22 cellular contexts compared by ENCODE assay signal in the genomic region with DNA sequence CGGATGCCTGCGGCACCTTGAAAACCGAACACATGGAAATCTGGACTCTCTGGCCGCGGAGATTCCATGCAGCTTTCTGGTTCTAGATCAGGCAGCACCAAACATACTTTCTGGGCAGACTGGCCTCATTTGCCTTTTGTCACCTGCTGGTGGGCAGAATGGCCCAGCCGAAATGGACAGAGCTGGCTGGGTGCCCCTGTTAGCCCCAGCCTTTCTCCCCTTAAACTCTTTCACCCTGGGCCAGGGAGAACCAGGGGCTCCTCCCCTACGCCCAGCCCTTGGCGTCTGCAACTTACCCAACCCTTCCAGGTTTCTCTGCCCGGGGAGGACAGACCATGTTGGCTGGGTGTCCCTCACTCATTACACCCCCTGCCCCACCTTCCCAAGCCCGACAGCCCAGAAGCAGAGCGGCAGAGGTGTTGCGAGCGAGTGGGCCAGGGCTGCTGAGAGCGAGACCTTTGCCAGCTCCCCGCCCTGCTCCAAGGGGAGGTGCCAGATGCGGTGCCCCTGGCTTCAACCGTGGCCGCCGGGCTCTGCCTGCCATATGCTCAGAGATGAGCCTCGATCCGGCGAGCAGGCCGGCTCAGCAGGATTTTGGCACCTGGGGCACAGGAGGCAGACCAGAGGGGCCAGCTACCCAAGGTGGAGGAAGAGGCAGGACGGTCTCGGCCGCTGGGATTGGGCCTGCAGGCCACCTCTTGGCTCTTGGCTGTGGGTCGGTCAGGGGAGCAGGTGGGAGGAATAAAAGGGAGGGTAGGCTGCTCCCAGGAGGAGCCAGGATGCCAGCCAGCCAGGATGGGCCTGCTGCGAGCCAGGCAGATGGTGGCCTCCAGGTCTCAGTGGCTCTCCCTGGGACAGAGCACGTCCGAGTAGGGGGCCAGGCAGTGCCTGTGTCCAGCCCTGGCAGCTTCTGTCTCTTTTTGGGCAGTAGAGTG.
A peak's percentile ranks its signal among the peaks of the same experiment; 100 is the strongest.
DNase-seq lines count a peak whose midpoint lies in the region; ATAC-seq and TF ChIP-seq lines count a peak whose summit lies in the region.
"Had no signal": no experiment of that assay in that cellular context is flagged by ENCODE, and none has a peak within 500 bp of the region (broad histone marks: within the 10 kb centered on the region; RNA-seq: fewer than 3 reads in every experiment).

No MANE protein-coding gene starts in this region.

- no peak for TF ChIP-seq POLR2A in gastroesophageal sphincter (IDR thresholded peaks at IDR 0.05)

- intact Hi-C loops in posterior vena cava (cut with DNase I), result no loop called here

- TF ChIP-seq CTCF in gastroesophageal sphincter (IDR thresholded peaks at IDR 0.05), result no peak

- DNase-seq in NCI-H1694 treated with DMSO at 0.1 percent for 48 hours (lab: John Stamatoyannopoulos, UW), result peak; percentile 12
- DNase-seq in NCI-H1694 (lab: John Stamatoyannopoulos, UW), result no peak
- no peak for DNase-seq in SJCRH30
- DNase-seq in posterior vena cava (ENCODE audit: low spot score), result peak; percentile 75
- no peak for DNase-seq in MV-4-11 (lab: John Stamatoyannopoulos, UW)
- DNase-seq in dedifferentiated amniotic fluid mesenchymal stem cell (ENCODE audit: extremely low spot score), result no peak
- no peak for DNase-seq in Kasumi-1 (lab: John Stamatoyannopoulos, UW)
- DNase-seq: 8988T; AML-193; CD8-positive, alpha-beta T cell; GDM1; GOT3; Karpas-422; MG63; NCI-H1048; NCI-H1436; NCI-H2029; NCI-H226; NCI-H82 had no signal

- H3K9me3 ChIP-seq in SJCRH30 (replicated peaks), result peaks cover 17% of the 10 kb centered on the region
- peaks cover 0 to 14% (median 0%) of the 10 kb centered on the region in 3 donors for H3K9me3 ChIP-seq in gastroesophageal sphincter

- TF ChIP-seq EP300 in gastroesophageal sphincter (IDR thresholded peaks at IDR 0.05), result no peak

- H3K4me3 ChIP-seq in SJCRH30, result no peak overlapping the region
- H3K4me3 ChIP-seq in gastroesophageal sphincter, result no peak overlapping the region
- H3K4me3 ChIP-seq: MG63, Peyer's patch, SK-N-MC had no signal

- H3K27ac ChIP-seq in SJCRH30 (peak overlapping the region; percentile 89), gastroesophageal sphincter (peak overlapping the region in 3 of 4 donors; percentile 4 to 63 (median 58))
- H3K27ac ChIP-seq: Peyer's patch, SK-N-MC had no signal

- 80 to 87% methylated on average over 1 to 6 of the region's 30 CpGs for WGBS in gastroesophageal sphincter (ENCODE audit: low coverage in 1 of 2), 2 donors

- H3K36me3 ChIP-seq in SJCRH30 (no peaks in the 10 kb centered on the region), gastroesophageal sphincter (peaks cover 0 to 19% of the 10 kb centered on the region in 2 donors)
- H3K36me3 ChIP-seq: MG63, Peyer's patch had no signal

- ATAC-seq in gastroesophageal sphincter, result no peak
- ATAC-seq: CD8-positive, alpha-beta T cell had no signal

- H3K27me3 ChIP-seq in SJCRH30, result no peaks in the 10 kb centered on the region
- H3K27me3 ChIP-seq in gastroesophageal sphincter, result no peaks in the 10 kb centered on the region
- H3K27me3 ChIP-seq: MG63, Peyer's patch had no signal

- peaks cover 30% of the 10 kb centered on the region for H3K4me1 ChIP-seq in SJCRH30
- H3K4me1 ChIP-seq in gastroesophageal sphincter, result peaks cover 0 to 30% (median 0%) of the 10 kb centered on the region in 3 donors

Comparison
In these comparisons a context has a peak if more than half of its experiments do, and no peak if none do; other contexts are left out.
1. DNase-seq: peak in NCI-H1694 treated with DMSO at 0.1 percent for 48 hours (single experiment) and posterior vena cava (single experiment); none in NCI-H1694 (single experiment), SJCRH30 (0 of 2), MV-4-11 (single experiment), dedifferentiated amniotic fluid mesenchymal stem cell (single experiment) and Kasumi-1 (0 of 2).